ENCODE assay signal across 16 cellular contexts in the genomic region with DNA sequence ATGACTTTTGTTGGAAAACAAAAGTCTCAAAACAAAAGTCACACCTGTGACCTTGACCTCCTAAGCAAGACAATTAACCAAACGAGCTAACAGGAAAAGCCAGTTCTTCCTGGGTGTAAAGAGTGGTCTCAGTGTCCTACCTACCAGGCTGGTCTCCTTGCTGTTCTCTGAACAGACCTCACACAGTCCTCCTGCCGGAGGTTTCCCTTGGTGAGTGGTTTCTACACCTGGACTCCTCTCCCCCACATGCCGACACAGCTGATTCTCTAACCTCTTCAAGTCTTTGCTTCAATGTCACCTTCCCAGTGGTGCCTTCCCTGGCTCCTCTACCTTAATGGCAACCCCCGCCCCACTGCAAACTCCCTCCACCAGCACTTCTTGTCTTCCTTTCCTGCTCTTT.
DNase-seq lines count a peak whose midpoint lies in the region; ATAC-seq and TF ChIP-seq lines count a peak whose summit lies in the region.
"Had no signal": no experiment of that assay in that cellular context is flagged by ENCODE, and none has a peak within 500 bp of the region (broad histone marks: within the 10 kb centered on the region; RNA-seq: fewer than 3 reads in every experiment).

No MANE protein-coding gene starts in this region.

- no peak for TF ChIP-seq EP300 in esophagus muscularis mucosa (IDR thresholded peaks at IDR 0.05)

- peaks cover 81% of the 10 kb centered on the region for H3K4me1 ChIP-seq in BLaER1
- peaks cover 17% of the 10 kb centered on the region for H3K4me1 ChIP-seq in KMS-11 (ENCODE audit: low read depth, poor library complexity, severe bottlenecking)
- peaks cover 55 to 76% (median 71%) of the 10 kb centered on the region in 4 donors for H3K4me1 ChIP-seq in esophagus muscularis mucosa
- peaks cover 59 to 67% of the 10 kb centered on the region in 2 donors for H3K4me1 ChIP-seq in gastrocnemius medialis

- DNase-seq in esophagus muscularis mucosa (ENCODE audit: extremely low spot score) (no peak), gastrocnemius medialis (no peak), SHP77 treated with DMSO at 0.1 percent for 48 hours (lab: John Stamatoyannopoulos, UW) (no peak), superior temporal gyrus (ENCODE audit: extremely low spot score) (no peak), SKM-1 treated with dmso at 0.1 percent for 144 hours (lab: John Stamatoyannopoulos, UW; ENCODE audit: unreplicated experiment) (no peak)
- DNase-seq: activated CD4-positive, alpha-beta T cell treated with anti-CD3 and anti-CD28 coated beads, Interleukin-2, amount 50 U/mL, for 1 hour; AML-193; DMS153; effector CD4-positive, alpha-beta T cell; NCI-H1092; NCI-H345; spleen had no signal

- no peaks in the 10 kb centered on the region for H4K20me1 ChIP-seq in BLaER1
- no peaks in the 10 kb centered on the region for H4K20me1 ChIP-seq in KMS-11 (ENCODE audit: insufficient read depth)

- H3K4me3 ChIP-seq in BLaER1 (no peak overlapping the region), KMS-11 (IDR thresholded peaks at IDR 0.05; ENCODE audit: insufficient read depth, low read depth, low read length) (no peak overlapping the region), esophagus muscularis mucosa (no peak overlapping the region), gastrocnemius medialis (no peak overlapping the region)
- H3K4me3 ChIP-seq: spleen had no signal

- no peaks in the 10 kb centered on the region for H3K79me2 ChIP-seq in KMS-11 (ENCODE audit: insufficient read depth, low read depth)

- intact Hi-C loops in esophagus muscularis mucosa (cut with DNase I), result loop anchor here (10.0 kb wide), 1 partner anchor 101 kb away; no protein-coding TSS in a partner anchor
- intact Hi-C loops in gastrocnemius medialis (cut with DNase I; ENCODE audit: low total_unique reads), result no loop called here

- H3K36me3 ChIP-seq in BLaER1 (peaks cover 5% of the 10 kb centered on the region; the same call in 1 of the 2 replicates), KMS-11 (ENCODE audit: insufficient read depth) (no peaks in the 10 kb centered on the region), esophagus muscularis mucosa (no peaks in the 10 kb centered on the region), gastrocnemius medialis (no peaks in the 10 kb centered on the region)
- H3K36me3 ChIP-seq: spleen had no signal

- peak overlapping the region; percentile 25; the same call in 1 of the 2 replicates for H2AFZ ChIP-seq in KMS-11 (ENCODE audit: low read depth)

- TF ChIP-seq POLR2A in esophagus muscularis mucosa (IDR thresholded peaks at IDR 0.05; ENCODE audit: low read depth) (no peak), gastrocnemius medialis (IDR thresholded peaks at IDR 0.05) (no peak)

- 93% methylated on average over 4 of the region's 4 CpGs for WGBS in esophagus muscularis mucosa

- H3K9ac ChIP-seq in BLaER1 (no peak overlapping the region), KMS-11 (no peak overlapping the region; the same call in 1 of the 2 replicates)

- H3K4me2 ChIP-seq in BLaER1, result peak overlapping the region; percentile 15
- peak overlapping the region; percentile 56 for H3K4me2 ChIP-seq in KMS-11

- ATAC-seq in gastrocnemius medialis, result peak in 1 of 2 donors; percentile 7
- ATAC-seq in GM21723 (IDR thresholded peaks at IDR 0.05; ENCODE audit: unreplicated experiment), result no peak
- ATAC-seq: HepG2 had no signal

- in situ Hi-C loops in gastrocnemius medialis (cut with MboI; ENCODE audit: low sequenced_read_pairs in 4 of 4), result no loop called here

- peaks cover 13% of the 10 kb centered on the region for H3K9me3 ChIP-seq in BLaER1
- no peaks in the 10 kb centered on the region for H3K9me3 ChIP-seq in esophagus muscularis mucosa
- no peaks in the 10 kb centered on the region for H3K9me3 ChIP-seq in gastrocnemius medialis
- H3K9me3 ChIP-seq: spleen had no signal

- H3K27me3 ChIP-seq in BLaER1 (no peaks in the 10 kb centered on the region), KMS-11 (ENCODE audit: insufficient read depth, low read depth) (no peaks in the 10 kb centered on the region), esophagus muscularis mucosa (no peaks in the 10 kb centered on the region), gastrocnemius medialis (no peaks in the 10 kb centered on the region)
- H3K27me3 ChIP-seq: spleen had no signal

- H3K27ac ChIP-seq in BLaER1 (no peak overlapping the region), KMS-11 (peak overlapping the region; percentile 12; the same call in 1 of the 2 replicates), esophagus muscularis mucosa (replicated peaks in 1 of 4) (peak overlapping the region; percentile 90 to 96 (median 95)), gastrocnemius medialis (peak overlapping the region; percentile 93 to 99 (median 97))

- TF ChIP-seq CTCF in KMS-11 (conservative IDR thresholded peaks at IDR 0.05; ENCODE audit: low read depth, low read length) (no peak), esophagus muscularis mucosa (IDR thresholded peaks at IDR 0.05) (no peak), gastrocnemius medialis (IDR thresholded peaks at IDR 0.05 in 4 of 5, conservative IDR thresholded peaks at IDR 0.05 in 1 of 5) (no peak)
